18 cellular contexts compared by ENCODE assay signal in genomic region chr10:78765726-78766335, GRCh38.
DNase-seq lines count a peak whose midpoint lies in the region; FAIRE-seq and TF ChIP-seq lines count a peak whose summit lies in the region.
"Had no signal": no experiment of that assay in that cellular context is flagged by ENCODE, and none has a peak within 500 bp of the region (broad histone marks: within the 10 kb centered on the region; RNA-seq: fewer than 3 reads in every experiment).

No MANE protein-coding gene starts in this region.

- H3K36me3 Mint-ChIP-seq in astrocyte (ENCODE audit: low read depth, unreplicated experiment) (peaks cover 2% of the 10 kb centered on the region), nephron (ENCODE audit: low read depth) (no peaks in the 10 kb centered on the region), Calu3 (ENCODE audit: insufficient read depth, unreplicated experiment) (no peaks in the 10 kb centered on the region)

- H3K79me2 ChIP-seq in astrocyte (ENCODE audit: insufficient read depth, low read length) = no peaks in the 10 kb centered on the region

- CTCF ChIA-PET in Calu3 (lab: Charles Lee) = interaction anchor here (2.1 kb wide), 1 partner anchor 11 kb away, joined by 5 read pairs; no protein-coding TSS in a partner anchor

- H3K9me3 Mint-ChIP-seq in astrocyte (ENCODE audit: unreplicated experiment) (peaks cover 4% of the 10 kb centered on the region), nephron (no peaks in the 10 kb centered on the region), Calu3 (ENCODE audit: low read depth, unreplicated experiment) (no peaks in the 10 kb centered on the region)
- H3K9me3 Mint-ChIP-seq: CD4-positive, alpha-beta T cell had no signal

- FAIRE-seq in astrocyte (lab: Jason Lieb, UNC) (no peak), urothelium cell line (lab: Jason Lieb, UNC) (peak; percentile 59)
- FAIRE-seq: D721Med had no signal

- H3K9me3 ChIP-seq in astrocyte (ENCODE audit: insufficient read depth, low read depth, low read length) = no peaks in the 10 kb centered on the region

- BruUV-seq in Calu3 (replicated peaks; lab: Mats Ljungman, UMichigan) = no TSS peak

- no peak overlapping the region for H3K27ac ChIP-seq in astrocyte (ENCODE audit: low read depth, low read length)

- H3K9ac ChIP-seq in astrocyte (ENCODE audit: low read length) = no peak overlapping the region

- no peaks in the 10 kb centered on the region for H3K36me3 ChIP-seq in astrocyte (ENCODE audit: insufficient read depth, low read length)

- H4K20me1 ChIP-seq in astrocyte (ENCODE audit: insufficient read depth, low read length) = no peaks in the 10 kb centered on the region

- peaks cover 22% of the 10 kb centered on the region for H3K4me1 Mint-ChIP-seq in astrocyte (ENCODE audit: low read depth, unreplicated experiment)
- peaks cover 77% of the 10 kb centered on the region for H3K4me1 Mint-ChIP-seq in nephron
- H3K4me1 Mint-ChIP-seq in Calu3 (ENCODE audit: low read depth, unreplicated experiment) = no peaks in the 10 kb centered on the region

- no peak overlapping the region for H3K27ac Mint-ChIP-seq in astrocyte (ENCODE audit: unreplicated experiment)
- H3K27ac Mint-ChIP-seq in nephron = peak overlapping the region; percentile 58 to 84 (median 58)
- H3K27ac Mint-ChIP-seq in Calu3 (ENCODE audit: unreplicated experiment) = no peak overlapping the region
- H3K27ac Mint-ChIP-seq: CD4-positive, alpha-beta T cell had no signal

- H3K27me3 ChIP-seq in astrocyte (ENCODE audit: insufficient read depth, low read length) = peaks cover 5% of the 10 kb centered on the region

- peak; percentile 50 for DNase-seq in activated effector memory CD4-positive, alpha-beta T cell treated with anti-CD3 and anti-CD28 coated beads, Interleukin-2, amount 50 U/mL, for 16 hours
- no peak for DNase-seq in activated effector memory CD4-positive, alpha-beta T cell treated with Interleukin-2 at 50 U/mL for 16 hours
- DNase-seq in astrocyte (ENCODE audit: low read depth) (no peak), urothelium cell line (ENCODE audit: low spot score) (no peak), Calu3 (no peak), HPDE6-E6E7 (ENCODE audit: extremely low spot score) (no peak)
- DNase-seq: AML-193, GDM1, KG1, NCI-H1048, NCI-H146, NCI-H2081 treated with DMSO at 0.1 percent for 48 hours, NCI-H226, NCI-H526, Right ventricle myocardium superior had no signal

- peaks cover 10% of the 10 kb centered on the region for H3K4me1 ChIP-seq in astrocyte (ENCODE audit: insufficient read depth, low read length)

- intact Hi-C loops in Calu3 (cut with micrococcal nuclease; ENCODE audit: unreplicated experiment) = no loop called here

- peaks cover 27% of the 10 kb centered on the region for H3K27me3 Mint-ChIP-seq in astrocyte (ENCODE audit: low read depth, unreplicated experiment)
- peaks cover 17% of the 10 kb centered on the region for H3K27me3 Mint-ChIP-seq in nephron (ENCODE audit: low read depth)
- peaks cover 48% of the 10 kb centered on the region for H3K27me3 Mint-ChIP-seq in Calu3 (ENCODE audit: unreplicated experiment)
- H3K27me3 Mint-ChIP-seq: CD4-positive, alpha-beta T cell had no signal

- TF ChIP-seq CTCF in astrocyte (IDR thresholded peaks at IDR 0.05; ENCODE audit: insufficient read depth, low read depth, low read length) (no peak), nephron (IDR thresholded peaks at IDR 0.05; ENCODE audit: unreplicated experiment in 3 of 3) (no peak), Calu3 (IDR thresholded peaks at IDR 0.05; ENCODE audit: unreplicated experiment) (no peak)

- no peak overlapping the region for H2AFZ ChIP-seq in astrocyte (ENCODE audit: low read depth, low read length)

- H3K4me3 Mint-ChIP-seq in astrocyte (ENCODE audit: unreplicated experiment) (peak overlapping the region; percentile 34), nephron (no peak overlapping the region), Calu3 (ENCODE audit: low read depth, unreplicated experiment) (no peak overlapping the region)
- H3K4me3 Mint-ChIP-seq: CD4-positive, alpha-beta T cell had no signal

- no peak overlapping the region for H3K4me3 ChIP-seq in astrocyte (ENCODE audit: insufficient read depth, low read depth, low read length)

- H3K4me2 ChIP-seq in astrocyte (ENCODE audit: low read length) = no peak overlapping the region

Comparison
In these comparisons a context has a peak if more than half of its experiments do, and no peak if none do; other contexts are left out.
1. H3K27ac Mint-ChIP-seq: peak in nephron (3 of 3); none in astrocyte (single experiment) and Calu3 (single experiment).